Comparison of ENCODE assay signal across 1 cellular context in the genomic region with DNA sequence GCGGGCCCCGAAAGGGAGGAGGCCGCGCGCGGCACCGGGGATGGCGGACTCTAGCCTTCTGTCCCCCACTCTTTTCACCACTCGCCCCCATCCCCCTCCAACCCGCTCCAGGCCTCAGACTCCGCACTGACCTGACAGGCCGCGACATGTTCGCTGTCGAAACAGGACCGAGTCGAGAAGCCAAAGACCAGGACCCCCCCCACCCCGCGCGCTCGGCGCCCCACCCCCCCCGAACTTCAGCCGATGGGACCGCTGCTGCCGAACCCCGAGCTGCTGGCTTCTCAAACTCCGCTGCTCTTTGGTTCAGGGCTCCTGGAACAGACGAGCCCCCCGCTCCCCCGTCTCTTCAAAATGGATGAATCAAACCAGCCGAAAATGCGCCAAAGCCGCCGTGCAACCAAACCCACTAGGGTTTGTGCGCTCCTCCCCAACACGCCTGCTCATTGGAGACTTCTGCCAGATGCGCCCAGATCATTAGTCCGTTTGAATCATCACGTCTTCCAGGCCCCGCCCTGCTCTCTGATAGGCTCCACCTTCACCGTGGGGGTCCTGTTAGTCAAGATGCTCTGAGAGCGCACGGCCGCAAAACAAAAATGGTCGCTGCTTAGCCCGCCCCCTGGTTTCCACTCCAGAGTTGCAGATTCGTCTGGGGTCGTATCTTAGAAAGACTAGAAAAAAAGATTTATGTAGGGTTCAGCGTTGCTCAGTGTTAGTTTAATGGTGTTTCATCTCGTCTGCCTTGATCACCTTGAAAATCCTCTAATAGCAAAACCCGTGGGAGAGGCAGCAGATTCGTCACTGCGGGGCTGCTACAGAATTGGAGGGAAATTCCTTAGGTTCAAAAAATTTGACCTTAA.
TF ChIP-seq lines count a peak whose summit lies in the region.

A gene with protein sequence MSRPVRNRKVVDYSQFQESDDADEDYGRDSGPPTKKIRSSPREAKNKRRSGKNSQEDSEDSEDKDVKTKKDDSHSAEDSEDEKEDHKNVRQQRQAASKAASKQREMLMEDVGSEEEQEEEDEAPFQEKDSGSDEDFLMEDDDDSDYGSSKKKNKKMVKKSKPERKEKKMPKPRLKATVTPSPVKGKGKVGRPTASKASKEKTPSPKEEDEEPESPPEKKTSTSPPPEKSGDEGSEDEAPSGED (minus strand): TSS at position 357 of the 857 bp plus-strand sequence. CDS start 209 bp downstream, at position 148.

TF ChIP-seq in HepG2, 621 proteins besides CTCF, POLR2A, EP300 and RAD21 (continued from another document and continues in another):
- TF ChIP-seq, protein P1, sequence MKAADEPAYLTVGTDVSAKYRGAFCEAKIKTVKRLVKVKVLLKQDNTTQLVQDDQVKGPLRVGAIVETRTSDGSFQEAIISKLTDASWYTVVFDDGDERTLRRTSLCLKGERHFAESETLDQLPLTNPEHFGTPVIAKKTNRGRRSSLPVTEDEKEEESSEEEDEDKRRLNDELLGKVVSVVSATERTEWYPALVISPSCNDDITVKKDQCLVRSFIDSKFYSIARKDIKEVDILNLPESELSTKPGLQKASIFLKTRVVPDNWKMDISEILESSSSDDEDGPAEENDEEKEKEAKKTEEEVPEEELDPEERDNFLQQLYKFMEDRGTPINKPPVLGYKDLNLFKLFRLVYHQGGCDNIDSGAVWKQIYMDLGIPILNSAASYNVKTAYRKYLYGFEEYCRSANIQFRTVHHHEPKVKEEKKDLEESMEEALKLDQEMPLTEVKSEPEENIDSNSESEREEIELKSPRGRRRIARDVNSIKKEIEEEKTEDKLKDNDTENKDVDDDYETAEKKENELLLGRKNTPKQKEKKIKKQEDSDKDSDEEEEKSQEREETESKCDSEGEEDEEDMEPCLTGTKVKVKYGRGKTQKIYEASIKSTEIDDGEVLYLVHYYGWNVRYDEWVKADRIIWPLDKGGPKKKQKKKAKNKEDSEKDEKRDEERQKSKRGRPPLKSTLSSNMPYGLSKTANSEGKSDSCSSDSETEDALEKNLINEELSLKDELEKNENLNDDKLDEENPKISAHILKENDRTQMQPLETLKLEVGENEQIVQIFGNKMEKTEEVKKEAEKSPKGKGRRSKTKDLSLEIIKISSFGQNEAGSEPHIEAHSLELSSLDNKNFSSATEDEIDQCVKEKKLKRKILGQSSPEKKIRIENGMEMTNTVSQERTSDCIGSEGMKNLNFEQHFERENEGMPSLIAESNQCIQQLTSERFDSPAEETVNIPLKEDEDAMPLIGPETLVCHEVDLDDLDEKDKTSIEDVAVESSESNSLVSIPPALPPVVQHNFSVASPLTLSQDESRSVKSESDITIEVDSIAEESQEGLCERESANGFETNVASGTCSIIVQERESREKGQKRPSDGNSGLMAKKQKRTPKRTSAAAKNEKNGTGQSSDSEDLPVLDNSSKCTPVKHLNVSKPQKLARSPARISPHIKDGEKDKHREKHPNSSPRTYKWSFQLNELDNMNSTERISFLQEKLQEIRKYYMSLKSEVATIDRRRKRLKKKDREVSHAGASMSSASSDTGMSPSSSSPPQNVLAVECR (CRISPR knock-in tag; IDR thresholded peaks at IDR 0.05; ENCODE audit: borderline replicate concordance): peak; percentile 29; the same call in 1 of the 2 replicates
- TF ChIP-seq, protein P2, sequence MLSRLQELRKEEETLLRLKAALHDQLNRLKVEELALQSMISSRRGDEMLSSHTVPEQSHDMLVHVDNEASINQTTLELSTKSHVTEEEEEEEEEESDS (CRISPR knock-in tag; IDR thresholded peaks at IDR 0.05; ENCODE audit: borderline replicate concordance): 0 out of 2 replicates have a peak, but pooled peaks have one; percentile 10
- TF ChIP-seq, protein P3, sequence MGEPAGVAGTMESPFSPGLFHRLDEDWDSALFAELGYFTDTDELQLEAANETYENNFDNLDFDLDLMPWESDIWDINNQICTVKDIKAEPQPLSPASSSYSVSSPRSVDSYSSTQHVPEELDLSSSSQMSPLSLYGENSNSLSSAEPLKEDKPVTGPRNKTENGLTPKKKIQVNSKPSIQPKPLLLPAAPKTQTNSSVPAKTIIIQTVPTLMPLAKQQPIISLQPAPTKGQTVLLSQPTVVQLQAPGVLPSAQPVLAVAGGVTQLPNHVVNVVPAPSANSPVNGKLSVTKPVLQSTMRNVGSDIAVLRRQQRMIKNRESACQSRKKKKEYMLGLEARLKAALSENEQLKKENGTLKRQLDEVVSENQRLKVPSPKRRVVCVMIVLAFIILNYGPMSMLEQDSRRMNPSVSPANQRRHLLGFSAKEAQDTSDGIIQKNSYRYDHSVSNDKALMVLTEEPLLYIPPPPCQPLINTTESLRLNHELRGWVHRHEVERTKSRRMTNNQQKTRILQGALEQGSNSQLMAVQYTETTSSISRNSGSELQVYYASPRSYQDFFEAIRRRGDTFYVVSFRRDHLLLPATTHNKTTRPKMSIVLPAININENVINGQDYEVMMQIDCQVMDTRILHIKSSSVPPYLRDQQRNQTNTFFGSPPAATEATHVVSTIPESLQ (CRISPR knock-in tag; conservative IDR thresholded peaks at IDR 0.05): peak; percentile 92
- TF ChIP-seq HNRNPUL1 (IDR thresholded peaks at IDR 0.05; ENCODE audit: low read depth, low read length) (no peak), SMARCC2 (IDR thresholded peaks at IDR 0.05) (no peak), MAF1 (CRISPR knock-in tag; IDR thresholded peaks at IDR 0.05; ENCODE audit: borderline replicate concordance) (0 out of 2 replicates have a peak, but pooled peaks have one; percentile 53), ATRX (CRISPR knock-in tag; IDR thresholded peaks at IDR 0.05; ENCODE audit: borderline replicate concordance) (no peak), KDM5A (IDR thresholded peaks at IDR 0.05; ENCODE audit: borderline replicate concordance, low read length) (peak; percentile 90; the same call in 1 of the 2 replicates), MYC (CRISPR knock-in tag; IDR thresholded peaks at IDR 0.05; ENCODE audit: borderline replicate concordance) (0 out of 2 replicates have a peak, but pooled peaks have one; percentile 10), RFX5 (IDR thresholded peaks at IDR 0.05; ENCODE audit: low read depth, low read length) (no peak), ZNF569 (CRISPR knock-in tag; IDR thresholded peaks at IDR 0.05; ENCODE audit: borderline replicate concordance) (no peak), SAP130 (CRISPR knock-in tag; IDR thresholded peaks at IDR 0.05; ENCODE audit: low read depth) (peak; percentile 64), ZIK1 (CRISPR knock-in tag; IDR thresholded peaks at IDR 0.05; ENCODE audit: borderline replicate concordance, low read depth) (no peak), PRMT3 (CRISPR knock-in tag; IDR thresholded peaks at IDR 0.05; ENCODE audit: borderline replicate concordance, low read depth) (no peak; the same call in 1 of the 2 replicates), EED (CRISPR knock-in tag; IDR thresholded peaks at IDR 0.05) (no peak), MIER3 (CRISPR knock-in tag; IDR thresholded peaks at IDR 0.05; ENCODE audit: borderline replicate concordance) (peak; percentile 70; the same call in 1 of the 2 replicates), HDAC6 (IDR thresholded peaks at IDR 0.05; ENCODE audit: low read depth, low read length) (no peak)
- TF ChIP-seq, protein P4, sequence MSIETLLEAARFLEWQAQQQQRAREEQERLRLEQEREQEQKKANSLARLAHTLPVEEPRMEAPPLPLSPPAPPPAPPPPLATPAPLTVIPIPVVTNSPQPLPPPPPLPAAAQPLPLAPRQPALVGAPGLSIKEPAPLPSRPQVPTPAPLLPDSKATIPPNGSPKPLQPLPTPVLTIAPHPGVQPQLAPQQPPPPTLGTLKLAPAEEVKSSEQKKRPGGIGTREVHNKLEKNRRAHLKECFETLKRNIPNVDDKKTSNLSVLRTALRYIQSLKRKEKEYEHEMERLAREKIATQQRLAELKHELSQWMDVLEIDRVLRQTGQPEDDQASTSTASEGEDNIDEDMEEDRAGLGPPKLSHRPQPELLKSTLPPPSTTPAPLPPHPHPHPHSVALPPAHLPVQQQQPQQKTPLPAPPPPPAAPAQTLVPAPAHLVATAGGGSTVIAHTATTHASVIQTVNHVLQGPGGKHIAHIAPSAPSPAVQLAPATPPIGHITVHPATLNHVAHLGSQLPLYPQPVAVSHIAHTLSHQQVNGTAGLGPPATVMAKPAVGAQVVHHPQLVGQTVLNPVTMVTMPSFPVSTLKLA (IDR thresholded peaks at IDR 0.05): peak; percentile 9; the same call in 1 of the 2 replicates
- TF ChIP-seq, protein P5, sequence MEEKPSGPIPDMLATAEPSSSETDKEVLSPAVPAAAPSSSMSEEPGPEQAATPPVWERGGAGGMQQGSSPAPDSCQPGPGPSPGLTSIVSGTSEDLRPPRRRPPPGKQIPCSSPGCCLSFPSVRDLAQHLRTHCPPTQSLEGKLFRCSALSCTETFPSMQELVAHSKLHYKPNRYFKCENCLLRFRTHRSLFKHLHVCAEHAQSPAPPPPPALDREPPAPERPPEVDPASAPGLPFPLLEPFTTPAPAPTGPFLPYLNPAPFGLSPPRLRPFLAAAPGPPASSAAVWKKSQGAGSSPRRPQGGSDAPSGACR (CRISPR knock-in tag; IDR thresholded peaks at IDR 0.05): no peak
- TF ChIP-seq, protein P6, sequence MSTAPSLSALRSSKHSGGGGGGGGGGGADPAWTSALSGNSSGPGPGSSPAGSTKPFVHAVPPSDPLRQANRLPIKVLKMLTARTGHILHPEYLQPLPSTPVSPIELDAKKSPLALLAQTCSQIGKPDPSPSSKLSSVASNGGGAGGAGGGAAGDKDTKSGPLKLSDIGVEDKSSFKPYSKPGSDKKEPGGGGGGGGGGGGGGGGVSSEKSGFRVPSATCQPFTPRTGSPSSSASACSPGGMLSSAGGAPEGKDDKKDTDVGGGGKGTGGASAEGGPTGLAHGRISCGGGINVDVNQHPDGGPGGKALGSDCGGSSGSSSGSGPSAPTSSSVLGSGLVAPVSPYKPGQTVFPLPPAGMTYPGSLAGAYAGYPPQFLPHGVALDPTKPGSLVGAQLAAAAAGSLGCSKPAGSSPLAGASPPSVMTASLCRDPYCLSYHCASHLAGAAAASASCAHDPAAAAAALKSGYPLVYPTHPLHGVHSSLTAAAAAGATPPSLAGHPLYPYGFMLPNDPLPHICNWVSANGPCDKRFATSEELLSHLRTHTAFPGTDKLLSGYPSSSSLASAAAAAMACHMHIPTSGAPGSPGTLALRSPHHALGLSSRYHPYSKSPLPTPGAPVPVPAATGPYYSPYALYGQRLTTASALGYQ (CRISPR knock-in tag; IDR thresholded peaks at IDR 0.05): no peak
- TF ChIP-seq, protein P7, sequence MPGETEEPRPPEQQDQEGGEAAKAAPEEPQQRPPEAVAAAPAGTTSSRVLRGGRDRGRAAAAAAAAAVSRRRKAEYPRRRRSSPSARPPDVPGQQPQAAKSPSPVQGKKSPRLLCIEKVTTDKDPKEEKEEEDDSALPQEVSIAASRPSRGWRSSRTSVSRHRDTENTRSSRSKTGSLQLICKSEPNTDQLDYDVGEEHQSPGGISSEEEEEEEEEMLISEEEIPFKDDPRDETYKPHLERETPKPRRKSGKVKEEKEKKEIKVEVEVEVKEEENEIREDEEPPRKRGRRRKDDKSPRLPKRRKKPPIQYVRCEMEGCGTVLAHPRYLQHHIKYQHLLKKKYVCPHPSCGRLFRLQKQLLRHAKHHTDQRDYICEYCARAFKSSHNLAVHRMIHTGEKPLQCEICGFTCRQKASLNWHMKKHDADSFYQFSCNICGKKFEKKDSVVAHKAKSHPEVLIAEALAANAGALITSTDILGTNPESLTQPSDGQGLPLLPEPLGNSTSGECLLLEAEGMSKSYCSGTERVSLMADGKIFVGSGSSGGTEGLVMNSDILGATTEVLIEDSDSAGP (CRISPR knock-in tag; IDR thresholded peaks at IDR 0.05; ENCODE audit: borderline replicate concordance): no peak
- TF ChIP-seq, protein P8, sequence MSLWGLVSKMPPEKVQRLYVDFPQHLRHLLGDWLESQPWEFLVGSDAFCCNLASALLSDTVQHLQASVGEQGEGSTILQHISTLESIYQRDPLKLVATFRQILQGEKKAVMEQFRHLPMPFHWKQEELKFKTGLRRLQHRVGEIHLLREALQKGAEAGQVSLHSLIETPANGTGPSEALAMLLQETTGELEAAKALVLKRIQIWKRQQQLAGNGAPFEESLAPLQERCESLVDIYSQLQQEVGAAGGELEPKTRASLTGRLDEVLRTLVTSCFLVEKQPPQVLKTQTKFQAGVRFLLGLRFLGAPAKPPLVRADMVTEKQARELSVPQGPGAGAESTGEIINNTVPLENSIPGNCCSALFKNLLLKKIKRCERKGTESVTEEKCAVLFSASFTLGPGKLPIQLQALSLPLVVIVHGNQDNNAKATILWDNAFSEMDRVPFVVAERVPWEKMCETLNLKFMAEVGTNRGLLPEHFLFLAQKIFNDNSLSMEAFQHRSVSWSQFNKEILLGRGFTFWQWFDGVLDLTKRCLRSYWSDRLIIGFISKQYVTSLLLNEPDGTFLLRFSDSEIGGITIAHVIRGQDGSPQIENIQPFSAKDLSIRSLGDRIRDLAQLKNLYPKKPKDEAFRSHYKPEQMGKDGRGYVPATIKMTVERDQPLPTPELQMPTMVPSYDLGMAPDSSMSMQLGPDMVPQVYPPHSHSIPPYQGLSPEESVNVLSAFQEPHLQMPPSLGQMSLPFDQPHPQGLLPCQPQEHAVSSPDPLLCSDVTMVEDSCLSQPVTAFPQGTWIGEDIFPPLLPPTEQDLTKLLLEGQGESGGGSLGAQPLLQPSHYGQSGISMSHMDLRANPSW (CRISPR knock-in tag; IDR thresholded peaks at IDR 0.05; ENCODE audit: borderline replicate concordance): no peak
- TF ChIP-seq, protein P9, sequence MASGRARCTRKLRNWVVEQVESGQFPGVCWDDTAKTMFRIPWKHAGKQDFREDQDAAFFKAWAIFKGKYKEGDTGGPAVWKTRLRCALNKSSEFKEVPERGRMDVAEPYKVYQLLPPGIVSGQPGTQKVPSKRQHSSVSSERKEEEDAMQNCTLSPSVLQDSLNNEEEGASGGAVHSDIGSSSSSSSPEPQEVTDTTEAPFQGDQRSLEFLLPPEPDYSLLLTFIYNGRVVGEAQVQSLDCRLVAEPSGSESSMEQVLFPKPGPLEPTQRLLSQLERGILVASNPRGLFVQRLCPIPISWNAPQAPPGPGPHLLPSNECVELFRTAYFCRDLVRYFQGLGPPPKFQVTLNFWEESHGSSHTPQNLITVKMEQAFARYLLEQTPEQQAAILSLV (CRISPR knock-in tag; IDR thresholded peaks at IDR 0.05; ENCODE audit: borderline replicate concordance): no peak
- TF ChIP-seq, protein P10, sequence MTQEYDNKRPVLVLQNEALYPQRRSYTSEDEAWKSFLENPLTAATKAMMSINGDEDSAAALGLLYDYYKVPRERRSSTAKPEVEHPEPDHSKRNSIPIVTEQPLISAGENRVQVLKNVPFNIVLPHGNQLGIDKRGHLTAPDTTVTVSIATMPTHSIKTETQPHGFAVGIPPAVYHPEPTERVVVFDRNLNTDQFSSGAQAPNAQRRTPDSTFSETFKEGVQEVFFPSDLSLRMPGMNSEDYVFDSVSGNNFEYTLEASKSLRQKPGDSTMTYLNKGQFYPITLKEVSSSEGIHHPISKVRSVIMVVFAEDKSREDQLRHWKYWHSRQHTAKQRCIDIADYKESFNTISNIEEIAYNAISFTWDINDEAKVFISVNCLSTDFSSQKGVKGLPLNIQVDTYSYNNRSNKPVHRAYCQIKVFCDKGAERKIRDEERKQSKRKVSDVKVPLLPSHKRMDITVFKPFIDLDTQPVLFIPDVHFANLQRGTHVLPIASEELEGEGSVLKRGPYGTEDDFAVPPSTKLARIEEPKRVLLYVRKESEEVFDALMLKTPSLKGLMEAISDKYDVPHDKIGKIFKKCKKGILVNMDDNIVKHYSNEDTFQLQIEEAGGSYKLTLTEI (CRISPR knock-in tag; conservative IDR thresholded peaks at IDR 0.05): no peak
- TF ChIP-seq, protein P11, sequence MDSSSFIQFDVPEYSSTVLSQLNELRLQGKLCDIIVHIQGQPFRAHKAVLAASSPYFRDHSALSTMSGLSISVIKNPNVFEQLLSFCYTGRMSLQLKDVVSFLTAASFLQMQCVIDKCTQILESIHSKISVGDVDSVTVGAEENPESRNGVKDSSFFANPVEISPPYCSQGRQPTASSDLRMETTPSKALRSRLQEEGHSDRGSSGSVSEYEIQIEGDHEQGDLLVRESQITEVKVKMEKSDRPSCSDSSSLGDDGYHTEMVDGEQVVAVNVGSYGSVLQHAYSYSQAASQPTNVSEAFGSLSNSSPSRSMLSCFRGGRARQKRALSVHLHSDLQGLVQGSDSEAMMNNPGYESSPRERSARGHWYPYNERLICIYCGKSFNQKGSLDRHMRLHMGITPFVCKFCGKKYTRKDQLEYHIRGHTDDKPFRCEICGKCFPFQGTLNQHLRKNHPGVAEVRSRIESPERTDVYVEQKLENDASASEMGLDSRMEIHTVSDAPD (CRISPR knock-in tag; IDR thresholded peaks at IDR 0.05): no peak; the same call in 1 of the 2 replicates
